In the genomic region with DNA sequence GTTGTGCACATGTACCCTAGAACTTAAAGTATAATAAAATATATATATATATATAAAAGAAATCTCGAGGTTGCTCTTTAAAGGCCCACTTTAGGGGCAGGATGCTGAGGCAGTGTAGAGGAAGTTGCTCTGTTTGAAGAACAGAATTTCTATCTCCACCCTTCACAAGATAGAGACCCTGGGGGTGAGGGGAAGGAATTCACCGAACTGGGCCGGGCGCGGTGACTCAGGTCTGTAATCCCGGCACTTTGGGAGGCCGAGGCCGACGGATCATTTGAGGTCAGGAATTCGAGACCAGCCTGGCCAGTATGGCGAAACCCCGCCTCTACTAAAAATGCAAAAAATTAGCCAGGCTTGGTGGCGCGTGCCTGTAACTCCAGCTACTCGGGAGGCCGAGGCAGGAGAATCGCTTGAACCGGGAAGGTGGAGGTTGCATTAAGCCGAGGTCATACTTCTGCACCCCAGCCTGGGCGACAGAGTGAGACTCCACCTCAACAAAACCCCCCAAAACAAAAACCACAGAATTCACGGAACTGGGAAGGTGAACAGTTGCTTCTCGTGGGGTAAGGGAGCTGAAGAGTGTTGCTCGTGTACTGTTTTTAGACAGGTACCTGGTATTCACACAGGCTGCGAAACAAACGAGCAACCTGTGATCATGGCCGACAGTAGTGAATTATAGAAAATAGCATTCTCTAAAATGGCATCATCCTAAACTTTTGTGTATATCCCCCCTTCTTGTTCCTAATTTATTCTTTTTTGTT, we compare ENCODE assay signal across 2 cellular contexts.
TF ChIP-seq lines count a peak whose summit lies in the region.

No MANE protein-coding gene starts in this region.

TF ChIP-seq in SK-N-SH, 30 proteins besides CTCF, POLR2A, EP300 and RAD21 (continued from another document):
- TF ChIP-seq, protein P1, sequence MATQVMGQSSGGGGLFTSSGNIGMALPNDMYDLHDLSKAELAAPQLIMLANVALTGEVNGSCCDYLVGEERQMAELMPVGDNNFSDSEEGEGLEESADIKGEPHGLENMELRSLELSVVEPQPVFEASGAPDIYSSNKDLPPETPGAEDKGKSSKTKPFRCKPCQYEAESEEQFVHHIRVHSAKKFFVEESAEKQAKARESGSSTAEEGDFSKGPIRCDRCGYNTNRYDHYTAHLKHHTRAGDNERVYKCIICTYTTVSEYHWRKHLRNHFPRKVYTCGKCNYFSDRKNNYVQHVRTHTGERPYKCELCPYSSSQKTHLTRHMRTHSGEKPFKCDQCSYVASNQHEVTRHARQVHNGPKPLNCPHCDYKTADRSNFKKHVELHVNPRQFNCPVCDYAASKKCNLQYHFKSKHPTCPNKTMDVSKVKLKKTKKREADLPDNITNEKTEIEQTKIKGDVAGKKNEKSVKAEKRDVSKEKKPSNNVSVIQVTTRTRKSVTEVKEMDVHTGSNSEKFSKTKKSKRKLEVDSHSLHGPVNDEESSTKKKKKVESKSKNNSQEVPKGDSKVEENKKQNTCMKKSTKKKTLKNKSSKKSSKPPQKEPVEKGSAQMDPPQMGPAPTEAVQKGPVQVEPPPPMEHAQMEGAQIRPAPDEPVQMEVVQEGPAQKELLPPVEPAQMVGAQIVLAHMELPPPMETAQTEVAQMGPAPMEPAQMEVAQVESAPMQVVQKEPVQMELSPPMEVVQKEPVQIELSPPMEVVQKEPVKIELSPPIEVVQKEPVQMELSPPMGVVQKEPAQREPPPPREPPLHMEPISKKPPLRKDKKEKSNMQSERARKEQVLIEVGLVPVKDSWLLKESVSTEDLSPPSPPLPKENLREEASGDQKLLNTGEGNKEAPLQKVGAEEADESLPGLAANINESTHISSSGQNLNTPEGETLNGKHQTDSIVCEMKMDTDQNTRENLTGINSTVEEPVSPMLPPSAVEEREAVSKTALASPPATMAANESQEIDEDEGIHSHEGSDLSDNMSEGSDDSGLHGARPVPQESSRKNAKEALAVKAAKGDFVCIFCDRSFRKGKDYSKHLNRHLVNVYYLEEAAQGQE (IDR thresholded peaks at IDR 0.05; ENCODE audit: low read depth, low read length) = no peak
- TF ChIP-seq NFIC (IDR thresholded peaks at IDR 0.05; ENCODE audit: borderline replicate concordance) = no peak
- no peak for TF ChIP-seq JUND (IDR thresholded peaks at IDR 0.05)
- TF ChIP-seq TAF1 (IDR thresholded peaks at IDR 0.05; ENCODE audit: borderline replicate concordance, low read depth, low read length) = no peak
- no peak for TF ChIP-seq EZH2phosphoT487 (IDR thresholded peaks at IDR 0.05; ENCODE audit: borderline replicate concordance, low read depth)
- TF ChIP-seq, protein P2, sequence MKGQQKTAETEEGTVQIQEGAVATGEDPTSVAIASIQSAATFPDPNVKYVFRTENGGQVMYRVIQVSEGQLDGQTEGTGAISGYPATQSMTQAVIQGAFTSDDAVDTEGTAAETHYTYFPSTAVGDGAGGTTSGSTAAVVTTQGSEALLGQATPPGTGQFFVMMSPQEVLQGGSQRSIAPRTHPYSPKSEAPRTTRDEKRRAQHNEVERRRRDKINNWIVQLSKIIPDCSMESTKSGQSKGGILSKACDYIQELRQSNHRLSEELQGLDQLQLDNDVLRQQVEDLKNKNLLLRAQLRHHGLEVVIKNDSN (IDR thresholded peaks at IDR 0.05; ENCODE audit: borderline replicate concordance, low read depth) = no peak
- TF ChIP-seq, protein P3, sequence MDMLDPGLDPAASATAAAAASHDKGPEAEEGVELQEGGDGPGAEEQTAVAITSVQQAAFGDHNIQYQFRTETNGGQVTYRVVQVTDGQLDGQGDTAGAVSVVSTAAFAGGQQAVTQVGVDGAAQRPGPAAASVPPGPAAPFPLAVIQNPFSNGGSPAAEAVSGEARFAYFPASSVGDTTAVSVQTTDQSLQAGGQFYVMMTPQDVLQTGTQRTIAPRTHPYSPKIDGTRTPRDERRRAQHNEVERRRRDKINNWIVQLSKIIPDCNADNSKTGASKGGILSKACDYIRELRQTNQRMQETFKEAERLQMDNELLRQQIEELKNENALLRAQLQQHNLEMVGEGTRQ (IDR thresholded peaks at IDR 0.05; ENCODE audit: borderline replicate concordance, low read depth, low read length) = no peak
- no peak for TF ChIP-seq FOSL2 (IDR thresholded peaks at IDR 0.05; ENCODE audit: borderline replicate concordance, low read depth)
- no peak for TF ChIP-seq RXRA (IDR thresholded peaks at IDR 0.05; ENCODE audit: borderline replicate concordance, low read depth)
- TF ChIP-seq MXI1 (IDR thresholded peaks at IDR 0.05; ENCODE audit: low read depth, low read length) = no peak

TF ChIP-seq in SK-N-SH treated with all-trans-retinoic acid at 6 μM for 48 hours, 23 proteins besides CTCF, POLR2A, EP300 and RAD21 (continued from another document):
- TF ChIP-seq BACH2 (CRISPR knock-in tag; IDR thresholded peaks at IDR 0.05; ENCODE audit: borderline replicate concordance) (no peak), TOX (CRISPR knock-in tag; IDR thresholded peaks at IDR 0.05; ENCODE audit: borderline replicate concordance) (no peak), OSR1 (CRISPR knock-in tag; IDR thresholded peaks at IDR 0.05) (no peak), PPARA (CRISPR knock-in tag; IDR thresholded peaks at IDR 0.05; ENCODE audit: borderline replicate concordance) (no peak)
- TF ChIP-seq, protein P4, sequence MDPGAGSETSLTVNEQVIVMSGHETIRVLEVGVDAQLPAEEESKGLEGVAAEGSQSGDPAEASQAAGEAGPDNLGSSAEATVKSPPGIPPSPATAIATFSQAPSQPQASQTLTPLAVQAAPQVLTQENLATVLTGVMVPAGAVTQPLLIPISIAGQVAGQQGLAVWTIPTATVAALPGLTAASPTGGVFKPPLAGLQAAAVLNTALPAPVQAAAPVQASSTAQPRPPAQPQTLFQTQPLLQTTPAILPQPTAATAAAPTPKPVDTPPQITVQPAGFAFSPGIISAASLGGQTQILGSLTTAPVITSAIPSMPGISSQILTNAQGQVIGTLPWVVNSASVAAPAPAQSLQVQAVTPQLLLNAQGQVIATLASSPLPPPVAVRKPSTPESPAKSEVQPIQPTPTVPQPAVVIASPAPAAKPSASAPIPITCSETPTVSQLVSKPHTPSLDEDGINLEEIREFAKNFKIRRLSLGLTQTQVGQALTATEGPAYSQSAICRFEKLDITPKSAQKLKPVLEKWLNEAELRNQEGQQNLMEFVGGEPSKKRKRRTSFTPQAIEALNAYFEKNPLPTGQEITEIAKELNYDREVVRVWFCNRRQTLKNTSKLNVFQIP (CRISPR knock-in tag; IDR thresholded peaks at IDR 0.05; ENCODE audit: borderline replicate concordance, low read depth) = no peak
- TF ChIP-seq, protein P5, sequence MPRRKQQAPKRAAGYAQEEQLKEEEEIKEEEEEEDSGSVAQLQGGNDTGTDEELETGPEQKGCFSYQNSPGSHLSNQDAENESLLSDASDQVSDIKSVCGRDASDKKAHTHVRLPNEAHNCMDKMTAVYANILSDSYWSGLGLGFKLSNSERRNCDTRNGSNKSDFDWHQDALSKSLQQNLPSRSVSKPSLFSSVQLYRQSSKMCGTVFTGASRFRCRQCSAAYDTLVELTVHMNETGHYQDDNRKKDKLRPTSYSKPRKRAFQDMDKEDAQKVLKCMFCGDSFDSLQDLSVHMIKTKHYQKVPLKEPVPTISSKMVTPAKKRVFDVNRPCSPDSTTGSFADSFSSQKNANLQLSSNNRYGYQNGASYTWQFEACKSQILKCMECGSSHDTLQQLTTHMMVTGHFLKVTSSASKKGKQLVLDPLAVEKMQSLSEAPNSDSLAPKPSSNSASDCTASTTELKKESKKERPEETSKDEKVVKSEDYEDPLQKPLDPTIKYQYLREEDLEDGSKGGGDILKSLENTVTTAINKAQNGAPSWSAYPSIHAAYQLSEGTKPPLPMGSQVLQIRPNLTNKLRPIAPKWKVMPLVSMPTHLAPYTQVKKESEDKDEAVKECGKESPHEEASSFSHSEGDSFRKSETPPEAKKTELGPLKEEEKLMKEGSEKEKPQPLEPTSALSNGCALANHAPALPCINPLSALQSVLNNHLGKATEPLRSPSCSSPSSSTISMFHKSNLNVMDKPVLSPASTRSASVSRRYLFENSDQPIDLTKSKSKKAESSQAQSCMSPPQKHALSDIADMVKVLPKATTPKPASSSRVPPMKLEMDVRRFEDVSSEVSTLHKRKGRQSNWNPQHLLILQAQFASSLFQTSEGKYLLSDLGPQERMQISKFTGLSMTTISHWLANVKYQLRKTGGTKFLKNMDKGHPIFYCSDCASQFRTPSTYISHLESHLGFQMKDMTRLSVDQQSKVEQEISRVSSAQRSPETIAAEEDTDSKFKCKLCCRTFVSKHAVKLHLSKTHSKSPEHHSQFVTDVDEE (CRISPR knock-in tag; IDR thresholded peaks at IDR 0.05) = no peak
